ENCODE assay signal across 26 cellular contexts in the genomic region with DNA sequence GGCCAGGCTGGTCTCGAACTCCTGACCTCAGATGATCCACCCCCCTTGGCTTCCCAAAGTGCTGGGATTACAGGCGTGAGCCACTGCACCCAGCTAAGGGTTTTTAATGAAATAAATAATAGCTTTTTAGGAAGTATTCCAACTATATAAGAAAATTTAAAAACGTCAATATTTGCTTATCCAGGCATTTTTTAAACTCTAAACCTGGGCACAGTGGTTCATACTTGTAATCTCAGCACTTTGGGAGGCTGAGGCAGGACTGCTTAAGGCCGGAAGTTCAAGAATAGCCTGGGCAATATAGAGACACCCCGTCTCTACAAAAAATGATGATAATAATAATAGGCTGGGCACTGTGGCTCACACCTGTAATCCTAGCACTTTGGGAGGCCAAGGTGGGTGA. TPM values are rescaled to one million over a fixed set of nuclear protein-coding genes. Genes with fewer than 3 reads are reported as not detected.
DNase-seq lines count a peak whose midpoint lies in the region; ATAC-seq, FAIRE-seq and TF ChIP-seq lines count a peak whose summit lies in the region.
"Had no signal": no experiment of that assay in that cellular context is flagged by ENCODE, and none has a peak within 500 bp of the region (broad histone marks: within the 10 kb centered on the region; RNA-seq: fewer than 3 reads in every experiment).

No MANE protein-coding gene starts in this region.

- DNase-seq in A549 (ENCODE audit: low read depth in 1 of 2, low spot score in 1 of 2), result no peak
- DNase-seq in IMR-90, result no peak
- DNase-seq in osteocyte (ENCODE audit: extremely low spot score, unreplicated experiment), result peak; percentile 40
- DNase-seq in RWPE1 (ENCODE audit: low spot score), result no peak
- no peak for DNase-seq in OCI-M2 (lab: John Stamatoyannopoulos, UW; ENCODE audit: unreplicated experiment)
- DNase-seq: 8988T; AML-193; BE2C; C1 segment of cervical spinal cord; CD4-positive, alpha-beta memory T cell; CD4-positive, CD25-positive, alpha-beta regulatory T cell; CD8-positive, alpha-beta memory T cell; COR-L47; DMS 273 treated with DMSO at 0.1 percent for 48 hours; DMS153; DMS53; DMS79; DND-41; EL; GDM1 had no signal

- H2BK20ac ChIP-seq in IMR-90 (ENCODE audit: low read depth, low read length), result no peak overlapping the region

- H3K27ac Mint-ChIP-seq in osteocyte (ENCODE audit: unreplicated experiment), result no peak overlapping the region
- H3K27ac Mint-ChIP-seq: CD14-positive monocyte had no signal

- dilution Hi-C loops in IMR-90 (cut with HindIII; ENCODE audit: low sequenced_read_pairs, unreplicated experiment), result no loop called here

- no peak overlapping the region for H2BK15ac ChIP-seq in IMR-90 (ENCODE audit: low read depth, low read length)

- TF ChIP-seq EP300 in A549 (IDR thresholded peaks at IDR 0.05), result no peak

- WGBS in A549 (ENCODE audit: missing lambda C conversion rate), result 91% methylated on average over 5 of the region's 5 CpGs
- no CpG with 5 or more reads among the region's 5 CpGs for WGBS in IMR-90 (ENCODE audit: extremely low coverage in 2 of 2, insufficient read length in 1 of 2), 2 experiments

- H3K27me3 ChIP-seq in IMR-90 (ENCODE audit: control insufficient read depth, insufficient read depth, low read length), result no peaks in the 10 kb centered on the region
- H3K27me3 ChIP-seq: BE2C, BLaER1 had no signal

- no peak overlapping the region for H2AK5ac ChIP-seq in IMR-90 (ENCODE audit: low read depth, low read length)

- TF ChIP-seq POLR2A in A549 (IDR thresholded peaks at IDR 0.05; ENCODE audit: low read length) (no peak), IMR-90 (IDR thresholded peaks at IDR 0.05; ENCODE audit: low read depth, low read length) (no peak)

- no peak overlapping the region for H3K4me3 Mint-ChIP-seq in osteocyte (ENCODE audit: unreplicated experiment)
- H3K4me3 Mint-ChIP-seq: CD14-positive monocyte; CD4-positive, alpha-beta memory T cell; CD4-positive, CD25-positive, alpha-beta regulatory T cell; CD8-positive, alpha-beta memory T cell had no signal

- H3K4me1 ChIP-seq in A549 (no peaks in the 10 kb centered on the region), IMR-90 (ENCODE audit: control insufficient read depth, insufficient read depth, low read length) (no peaks in the 10 kb centered on the region)
- H3K4me1 ChIP-seq: BE2C, BLaER1 had no signal

- BruUV-seq in IMR-90 (replicated peaks; lab: Mats Ljungman, UMichigan), result no TSS peak

- intact Hi-C loops in IMR-90 (cut with micrococcal nuclease), result no loop called here

- H4K8ac ChIP-seq in IMR-90 (ENCODE audit: low read depth in 2 of 2, low read length in 2 of 2), result no peak overlapping the region

- H3K9me1 ChIP-seq in IMR-90 (ENCODE audit: insufficient read depth, low read length), result no peaks in the 10 kb centered on the region; the same call in 1 of the 2 replicates

- TF ChIP-seq CTCF in A549 (IDR thresholded peaks at IDR 0.05), result no peak
- no peak for TF ChIP-seq CTCF in IMR-90 (conservative IDR thresholded peaks at IDR 0.05; ENCODE audit: low read depth, low read length)
- no peak for TF ChIP-seq CTCF in osteocyte (IDR thresholded peaks at IDR 0.05)
- TF ChIP-seq CTCF in RWPE1 (conservative IDR thresholded peaks at IDR 0.05; ENCODE audit: low read depth), result no peak

- no peaks in the 10 kb centered on the region for H3K27me3 Mint-ChIP-seq in osteocyte (ENCODE audit: unreplicated experiment)
- H3K27me3 Mint-ChIP-seq: CD4-positive, alpha-beta memory T cell; CD4-positive, CD25-positive, alpha-beta regulatory T cell; CD8-positive, alpha-beta memory T cell had no signal

- POLR2A ChIA-PET in A549 (lab: Yijun Ruan, JAX), result interaction anchor here (0.7 to 0.9 kb wide), 2 partner anchors 14 to 201 kb away, joined by 3 read pairs; a partner anchor contains a TSS
- POLR2A ChIA-PET in IMR-90 (lab: Charles Lee; ENCODE audit: unreplicated experiment), result no interaction called here
- POLR2A ChIA-PET in RWPE1 (lab: Yijun Ruan, JAX; ENCODE audit: low non-redundant PET), result no interaction called here

- H3K79me1 ChIP-seq in IMR-90 (ENCODE audit: low read depth in 1 of 2, low read length in 2 of 2), result peaks cover 18 to 30% of the 10 kb centered on the region in 2 experiments

- peaks cover 11% of the 10 kb centered on the region; the same call in 1 of the 2 replicates for H4K20me1 ChIP-seq in IMR-90 (ENCODE audit: insufficient read depth, low read length)

- no peak for ATAC-seq in A549
- ATAC-seq in IMR-90 (ENCODE audit: low read depth), result no peak
- ATAC-seq: GM12878 had no signal

- CTCF ChIA-PET in A549 (lab: Yijun Ruan, JAX), result interaction anchor here (0.6 to 3.0 kb wide), 2 partner anchors 12 to 123 kb away, joined by 3 to 13 read pairs; no protein-coding TSS in a partner anchor
- CTCF ChIA-PET in IMR-90 (lab: Yijun Ruan, JAX), result no interaction called here
- CTCF ChIA-PET in RWPE1 (lab: Yijun Ruan, JAX), result interaction anchor here (1.0 kb wide), 1 partner anchor 22 kb away, joined by 4 read pairs; no protein-coding TSS in a partner anchor

- H3K9me3 Mint-ChIP-seq in osteocyte (ENCODE audit: unreplicated experiment), result peaks cover 7% of the 10 kb centered on the region
- H3K9me3 Mint-ChIP-seq: CD4-positive, CD25-positive, alpha-beta regulatory T cell; CD8-positive, alpha-beta memory T cell had no signal

- H2BK5ac ChIP-seq in IMR-90 (ENCODE audit: low read depth, low read length, poor library complexity, severe bottlenecking), result no peak overlapping the region

- no peak overlapping the region for H3K4me2 ChIP-seq in A549
- no peak overlapping the region for H3K4me2 ChIP-seq in IMR-90 (ENCODE audit: low read depth, low read length)
- H3K4me2 ChIP-seq: BLaER1 had no signal

- TF ChIP-seq RAD21 in A549 (conservative IDR thresholded peaks at IDR 0.05 in 1 of 2, IDR thresholded peaks at IDR 0.05 in 1 of 2) (no peak), IMR-90 (IDR thresholded peaks at IDR 0.05; ENCODE audit: low read length) (no peak)

- no peak overlapping the region for H3K27ac ChIP-seq in A549
- no peak overlapping the region for H3K27ac ChIP-seq in IMR-90 (ENCODE audit: insufficient read depth, low read length)
- no peak overlapping the region for H3K27ac ChIP-seq in RWPE1
- H3K27ac ChIP-seq: BLaER1 had no signal

- no peaks in the 10 kb centered on the region for H3K4me1 Mint-ChIP-seq in osteocyte (ENCODE audit: unreplicated experiment)
- H3K4me1 Mint-ChIP-seq: CD14-positive monocyte had no signal

- peaks cover 44% of the 10 kb centered on the region for H3K36me3 ChIP-seq in IMR-90 (ENCODE audit: control insufficient read depth, insufficient read depth, low read length)

- in situ Hi-C loops in IMR-90 (cut with MboI; ENCODE audit: low sequenced_read_pairs), result no loop called here

- H2AK9ac ChIP-seq in IMR-90 (replicated peaks; ENCODE audit: low read depth, low read length, poor library complexity), result no peak overlapping the region

- H3K56ac ChIP-seq in IMR-90 (ENCODE audit: extremely low read depth, insufficient read depth, low read length), result no peak overlapping the region

- H2AFZ ChIP-seq in IMR-90 (replicated peaks; ENCODE audit: low read length, poor library complexity), result no peak overlapping the region

- H4K5ac ChIP-seq in IMR-90 (ENCODE audit: low read depth, low read length), result no peak overlapping the region

- no peak overlapping the region for H3K18ac ChIP-seq in IMR-90 (ENCODE audit: low read depth, low read length)

- peaks cover 48% of the 10 kb centered on the region for H3K36me3 Mint-ChIP-seq in osteocyte (ENCODE audit: unreplicated experiment)

- H3K4ac ChIP-seq in IMR-90 (ENCODE audit: low read depth, low read length), result no peak overlapping the region

- H4K91ac ChIP-seq in IMR-90 (ENCODE audit: insufficient read depth, low read depth, low read length), result no peak overlapping the region

- no peak for FAIRE-seq in A549 (lab: Jason Lieb, UNC)
- FAIRE-seq: A204.1, GM12878, GM12892, GM18507 had no signal

- no peak overlapping the region for H3K23ac ChIP-seq in IMR-90 (ENCODE audit: low read depth, low read length)

- H3K4me3 ChIP-seq in A549, result no peak overlapping the region
- H3K4me3 ChIP-seq in IMR-90 (ENCODE audit: insufficient read depth, low read depth, low read length), result no peak overlapping the region
- H3K4me3 ChIP-seq: BLaER1, GM12878 had no signal

- no peak overlapping the region for H3K9ac ChIP-seq in IMR-90 (ENCODE audit: low read depth, low read length)
- H3K9ac ChIP-seq: BLaER1 had no signal

- H3K14ac ChIP-seq in IMR-90 (replicated peaks; ENCODE audit: low read depth, low read length), result no peak overlapping the region

- peaks cover 7% of the 10 kb centered on the region; the same call in 2 of the 3 replicates for H3K9me3 ChIP-seq in A549
- H3K9me3 ChIP-seq in IMR-90 (ENCODE audit: control insufficient read depth, insufficient read depth, low read length), result peaks cover 2% of the 10 kb centered on the region; the same call in 1 of the 2 replicates
- H3K9me3 ChIP-seq: BE2C had no signal

- no peak overlapping the region for H2BK120ac ChIP-seq in IMR-90 (ENCODE audit: low read depth, low read length)

TF ChIP-seq in A549, 52 proteins besides CTCF, POLR2A, EP300 and RAD21 (continues in another document):
- TF ChIP-seq MAFK (IDR thresholded peaks at IDR 0.05; ENCODE audit: partially characterized antibody), result peak; percentile 54

TF ChIP-seq in IMR-90, 13 proteins besides CTCF, POLR2A, EP300 and RAD21:
- TF ChIP-seq SMC3 (IDR thresholded peaks at IDR 0.05; ENCODE audit: low read depth, low read length), result no peak
- TF ChIP-seq MAFK (IDR thresholded peaks at IDR 0.05; ENCODE audit: low read depth, low read length), result peak; percentile 9; the same call in 1 of the 2 replicates

RNA-seq across cellular contexts. Expression of a gene that starts 14.2 kb away (rescaled TPM):
- polyA plus RNA-seq in A549 (2011; rRNA removed), result 608 and 776 TPM in 2 replicates
- 286 and 332 TPM in 2 replicates for polyA plus RNA-seq in A549 (2012; cell fraction: cytosol; rRNA removed)
- 83.8 and 155 TPM in 2 replicates for polyA plus RNA-seq in A549 (2012; cell fraction: nucleus; rRNA removed)
- 870 to 955 TPM (median 919 TPM) in 3 replicates for polyA plus RNA-seq in A549 (2017; fragmentation: RNase III; extraction: RNeasy Plus Mini Kit Qiagen cat#74134 plus additional on column Dnase treatment)
- polyA minus RNA-seq in A549 (2011; rRNA and poly(A)+ RNA removed), result 90.6 and 122 TPM in 2 replicates
- total RNA-seq in IMR-90 (2012; rRNA removed), result 206 and 360 TPM in 2 replicates
- 512 and 618 TPM in 2 replicates for polyA plus RNA-seq in IMR-90 (2012; rRNA removed)
- polyA plus RNA-seq in IMR-90 (2012; cell fraction: cytosol; rRNA removed), result 90.2 and 168 TPM in 2 replicates
- polyA plus RNA-seq in IMR-90 (2012; cell fraction: nucleus; rRNA removed; ENCODE audit: low replicate concordance), result 18.3 and 186 TPM in 2 replicates
- total RNA-seq in osteocyte, result 320 and 333 TPM in 2 replicates

RNA-seq across cellular contexts. Expression of a gene that starts 48.1 kb away (rescaled TPM):
- polyA plus RNA-seq in A549 (2011; rRNA removed) (2.8 and 3.7 TPM in 2 replicates), A549 (2017; fragmentation: RNase III; extraction: RNeasy Plus Mini Kit Qiagen cat#74134 plus additional on column Dnase treatment) (8.0 to 10.2 TPM (median 10.1 TPM) in 3 replicates), IMR-90 (2012; rRNA removed) (3.4 and 3.8 TPM in 2 replicates)
- 4.1 and 4.4 TPM in 2 replicates for polyA plus RNA-seq in A549 (2012; cell fraction: cytosol; rRNA removed)
- polyA plus RNA-seq in A549 (2012; cell fraction: nucleus; rRNA removed), result 5.1 and 5.8 TPM in 2 replicates
- 6.3 and 7.2 TPM in 2 replicates for polyA minus RNA-seq in A549 (2011; rRNA and poly(A)+ RNA removed)
- total RNA-seq in IMR-90 (2012; rRNA removed) (0.83 and 1.3 TPM in 2 replicates), osteocyte (0.57 and 0.67 TPM in 2 replicates)
- 2.4 and 3.0 TPM in 2 replicates for polyA plus RNA-seq in IMR-90 (2012; cell fraction: cytosol; rRNA removed)
- 4.0 and 4.2 TPM in 2 replicates for polyA plus RNA-seq in IMR-90 (2012; cell fraction: nucleus; rRNA removed; ENCODE audit: low replicate concordance)
